1 cellular context compared by ENCODE assay signal in genomic region chr4:55122235-55122634, GRCh38.
TF ChIP-seq lines count a peak whose summit lies in the region.

No MANE protein-coding gene starts in this region.

TF ChIP-seq in endothelial cell of umbilical vein, 7 proteins besides CTCF, POLR2A, EP300 and RAD21:
- TF ChIP-seq JUN (IDR thresholded peaks at IDR 0.05; ENCODE audit: borderline replicate concordance, insufficient read depth, insufficient read length, low read depth), result no peak
- no peak for TF ChIP-seq EZH2 (IDR thresholded peaks at IDR 0.05; ENCODE audit: borderline replicate concordance, low read depth, low read length, severe bottlenecking)
- no peak for TF ChIP-seq GATA2 (IDR thresholded peaks at IDR 0.05; ENCODE audit: insufficient read depth, insufficient read length, low read depth, low read length)
- no peak for TF ChIP-seq FOS (IDR thresholded peaks at IDR 0.05; ENCODE audit: borderline replicate concordance, insufficient read depth, low read length)
- TF ChIP-seq MYC (IDR thresholded peaks at IDR 0.05; ENCODE audit: low read depth, low read length), result no peak
- no peak for TF ChIP-seq POLR2AphosphoS5 (IDR thresholded peaks at IDR 0.05; ENCODE audit: insufficient read depth, low read depth, low read length)
- TF ChIP-seq, protein P1, sequence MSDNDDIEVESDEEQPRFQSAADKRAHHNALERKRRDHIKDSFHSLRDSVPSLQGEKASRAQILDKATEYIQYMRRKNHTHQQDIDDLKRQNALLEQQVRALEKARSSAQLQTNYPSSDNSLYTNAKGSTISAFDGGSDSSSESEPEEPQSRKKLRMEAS (IDR thresholded peaks at IDR 0.05; ENCODE audit: insufficient read depth, insufficient read length), result no peak
TF ChIP-seq in endothelial cell of umbilical vein: peak in this region for 0.
